23 cellular contexts compared by ENCODE assay signal in genomic region chr12:52427083-52427482, GRCh38. TPM values are rescaled to one million over a fixed set of nuclear protein-coding genes. Genes with fewer than 3 reads are reported as not detected.
DNase-seq lines count a peak whose midpoint lies in the region; ATAC-seq, FAIRE-seq and TF ChIP-seq lines count a peak whose summit lies in the region.
"Had no signal": no experiment of that assay in that cellular context is flagged by ENCODE, and none has a peak within 500 bp of the region (broad histone marks: within the 10 kb centered on the region; RNA-seq: fewer than 3 reads in every experiment).

No MANE protein-coding gene starts in this region.

- no peaks in the 10 kb centered on the region for H3K4me1 Mint-ChIP-seq in MCF 10A (ENCODE audit: insufficient read depth, unreplicated experiment)
- no peaks in the 10 kb centered on the region for H3K4me1 Mint-ChIP-seq in activated CD4-positive, alpha-beta T cell treated with anti-CD3 and anti-CD28 coated beads, Interleukin-2, amount 10 ng/mL, durations not matched to agents 24 days and 14 days

- ATAC-seq in HG02981 (IDR thresholded peaks at IDR 0.05; ENCODE audit: unreplicated experiment) = no peak
- ATAC-seq: A549, HepG2 had no signal

- H3K36me3 Mint-ChIP-seq in MCF 10A (ENCODE audit: insufficient read depth, unreplicated experiment) = no peaks in the 10 kb centered on the region
- no peaks in the 10 kb centered on the region for H3K36me3 Mint-ChIP-seq in activated CD4-positive, alpha-beta T cell treated with anti-CD3 and anti-CD28 coated beads, Interleukin-2, amount 10 ng/mL, durations not matched to agents 24 days and 14 days (ENCODE audit: low read depth)

- BruUV-seq in MCF 10A (replicated peaks; lab: Mats Ljungman, UMichigan) = no TSS peak

- H3K4me3 ChIP-seq in breast epithelium (no peak overlapping the region), bronchial epithelial cell (ENCODE audit: low read depth, low read length) (no peak overlapping the region), keratinocyte (ENCODE audit: control insufficient read depth in 2 of 3, extremely low read depth in 1 of 3, insufficient read depth in 2 of 3, low read depth in 1 of 3, low read length in 3 of 3) (no peak overlapping the region), ascending aorta (no peak overlapping the region)
- H3K4me3 ChIP-seq: A549, GM23248, HAP-1 had no signal

- no peak for TF ChIP-seq POLR2A in breast epithelium (IDR thresholded peaks at IDR 0.05)

- intact Hi-C loops in MCF 10A (cut with micrococcal nuclease) = no loop called here
- intact Hi-C loops in breast epithelium (cut with DNase I; ENCODE audit: low total_unique reads) = no loop called here
- intact Hi-C loops in ascending aorta (cut with DNase I) = no loop called here
- intact Hi-C loops in activated CD4-positive, alpha-beta T cell treated with anti-CD3 and anti-CD28 coated beads, Interleukin-2, amount 10 ng/mL, durations not matched to agents 24 days and 14 days (cut with micrococcal nuclease) = no loop called here

- H3K27me3 ChIP-seq in breast epithelium = no peaks in the 10 kb centered on the region
- H3K27me3 ChIP-seq in bronchial epithelial cell (ENCODE audit: control insufficient read depth, insufficient read depth, low read length) = no peaks in the 10 kb centered on the region
- H3K27me3 ChIP-seq in keratinocyte (ENCODE audit: control insufficient read depth, extremely low read depth, insufficient read depth, low read length) = no peaks in the 10 kb centered on the region
- no peaks in the 10 kb centered on the region for H3K27me3 ChIP-seq in ascending aorta

- no peak overlapping the region for H3K9ac ChIP-seq in keratinocyte (ENCODE audit: control insufficient read depth, extremely low read depth, insufficient read depth, low read length)
- H3K9ac ChIP-seq: GM23248 had no signal

- no peak overlapping the region for H3K4me3 Mint-ChIP-seq in MCF 10A (ENCODE audit: unreplicated experiment)
- H3K4me3 Mint-ChIP-seq in activated CD4-positive, alpha-beta T cell treated with anti-CD3 and anti-CD28 coated beads, Interleukin-2, amount 10 ng/mL, durations not matched to agents 24 days and 14 days = no peak overlapping the region
- H3K4me3 Mint-ChIP-seq: CD4-positive, alpha-beta T cell had no signal

- FAIRE-seq in bronchial epithelial cell (lab: Jason Lieb, UNC) (no peak), keratinocyte (lab: Jason Lieb, UNC) (peak; percentile 76)
- FAIRE-seq: A549, D721Med, G401.6, GM12891, GM19239, HepG2 had no signal

- POLR2A ChIA-PET in MCF 10A (lab: Yijun Ruan, JAX) = interaction anchor here (1.1 to 1.3 kb wide), 3 partner anchors 8 to 93 kb away, joined by 3 to 4 read pairs (median 3); partner anchors contain the start of gene KRT5

- H4K20me1 ChIP-seq in keratinocyte (ENCODE audit: control insufficient read depth, extremely low read depth, insufficient read depth, low read length) = no peaks in the 10 kb centered on the region

- H3K9me3 ChIP-seq in breast epithelium (no peaks in the 10 kb centered on the region), keratinocyte (ENCODE audit: control insufficient read depth, low read depth, low read length) (no peaks in the 10 kb centered on the region), ascending aorta (no peaks in the 10 kb centered on the region)
- H3K9me3 ChIP-seq: A549, Caco-2, HAP-1 had no signal

- CTCF ChIA-PET in MCF 10A (lab: Yijun Ruan, JAX) = interaction anchor here (0.7 to 2.0 kb wide), 4 partner anchors 8 to 269 kb away, joined by 3 to 13 read pairs (median 3); no protein-coding TSS in a partner anchor

- H3K9me3 Mint-ChIP-seq in MCF 10A (ENCODE audit: unreplicated experiment) = no peaks in the 10 kb centered on the region
- H3K9me3 Mint-ChIP-seq in activated CD4-positive, alpha-beta T cell treated with anti-CD3 and anti-CD28 coated beads, Interleukin-2, amount 10 ng/mL, durations not matched to agents 24 days and 14 days = no peaks in the 10 kb centered on the region
- H3K9me3 Mint-ChIP-seq: CD4-positive, alpha-beta T cell had no signal

- no peak overlapping the region for H3K4me2 ChIP-seq in keratinocyte (ENCODE audit: control insufficient read depth, extremely low read depth, insufficient read depth, low read depth, low read length)
- H3K4me2 ChIP-seq: A549 had no signal

- H3K27ac ChIP-seq in breast epithelium = no peak overlapping the region
- H3K27ac ChIP-seq in keratinocyte (ENCODE audit: control insufficient read depth, insufficient read depth, low read length) = no peak overlapping the region
- no peak overlapping the region for H3K27ac ChIP-seq in ascending aorta
- H3K27ac ChIP-seq: 22Rv1, A549, C4-2B, GM23248, HL-60 had no signal

- H3K79me2 ChIP-seq in keratinocyte (ENCODE audit: control insufficient read depth, insufficient read depth, low read length) = no peaks in the 10 kb centered on the region

- H2AFZ ChIP-seq in keratinocyte (ENCODE audit: control insufficient read depth, low read length) = no peak overlapping the region
- H2AFZ ChIP-seq: GM23248 had no signal

- H3K9me1 ChIP-seq in keratinocyte (ENCODE audit: control insufficient read depth, extremely low read depth, insufficient read depth, low read length) = no peaks in the 10 kb centered on the region

- DNase-seq in MCF 10A (ENCODE audit: unreplicated experiment) (peak; percentile 35), breast epithelium (ENCODE audit: low spot score in 2 of 2) (no peak), bronchial epithelial cell (ENCODE audit: low read depth) (peak; percentile 79), keratinocyte (ENCODE audit: low read depth, low spot score) (no peak), ascending aorta (ENCODE audit: low spot score in 2 of 2) (no peak)
- DNase-seq in activated CD4-positive, alpha-beta T cell treated with anti-CD3 and anti-CD28 coated beads, Interleukin-2, amount 10 ng/mL, durations not matched to agents 24 days and 14 days = no peak
- DNase-seq: AML-193; Caco-2; CD4-positive, alpha-beta T cell; GM23248 had no signal

- TF ChIP-seq CTCF in MCF 10A (IDR thresholded peaks at IDR 0.05; ENCODE audit: unreplicated experiment) (no peak), breast epithelium (IDR thresholded peaks at IDR 0.05) (no peak), bronchial epithelial cell (IDR thresholded peaks at IDR 0.05; ENCODE audit: insufficient read depth, low read length, severe bottlenecking) (no peak), keratinocyte (optimal IDR thresholded peaks at IDR 0.05 in 1 of 3, IDR thresholded peaks at IDR 0.05 in 1 of 3, conservative IDR thresholded peaks at IDR 0.05 in 1 of 3; ENCODE audit: extremely low read depth in 1 of 3, insufficient read depth in 2 of 3, low read length in 3 of 3) (no peak), ascending aorta (IDR thresholded peaks at IDR 0.05) (no peak)

- H3K27ac Mint-ChIP-seq in MCF 10A (ENCODE audit: low read depth, unreplicated experiment) = no peak overlapping the region
- H3K27ac Mint-ChIP-seq in activated CD4-positive, alpha-beta T cell treated with anti-CD3 and anti-CD28 coated beads, Interleukin-2, amount 10 ng/mL, durations not matched to agents 24 days and 14 days = no peak overlapping the region
- H3K27ac Mint-ChIP-seq: CD4-positive, alpha-beta T cell had no signal

- dilution Hi-C loops in keratinocyte (cut with MboI; ENCODE audit: extremely low pct_ligation_motif_present, low sequenced_read_pairs) = no loop called here

- no peaks in the 10 kb centered on the region for H3K4me1 ChIP-seq in breast epithelium
- H3K4me1 ChIP-seq in keratinocyte (ENCODE audit: control insufficient read depth, extremely low read depth, insufficient read depth, low read length) = peaks cover 8% of the 10 kb centered on the region
- H3K4me1 ChIP-seq in ascending aorta = no peaks in the 10 kb centered on the region
- H3K4me1 ChIP-seq: A549 had no signal

- H3K27me3 Mint-ChIP-seq in MCF 10A (ENCODE audit: insufficient read depth, unreplicated experiment) = peaks cover 32% of the 10 kb centered on the region
- H3K27me3 Mint-ChIP-seq in activated CD4-positive, alpha-beta T cell treated with anti-CD3 and anti-CD28 coated beads, Interleukin-2, amount 10 ng/mL, durations not matched to agents 24 days and 14 days = peaks cover 12% of the 10 kb centered on the region

- H3K36me3 ChIP-seq in breast epithelium (no peaks in the 10 kb centered on the region), bronchial epithelial cell (ENCODE audit: control insufficient read depth, insufficient read depth, low read length) (no peaks in the 10 kb centered on the region), keratinocyte (ENCODE audit: control insufficient read depth in 2 of 2, extremely low read depth in 1 of 2, insufficient read depth in 2 of 2, low read length in 2 of 2) (peaks cover 0 to 3% of the 10 kb centered on the region in 2 experiments), ascending aorta (no peaks in the 10 kb centered on the region)
- H3K36me3 ChIP-seq: HAP-1 had no signal

RNA-seq across cellular contexts. Expression of gene KRT75, which starts 7.1 kb away (rescaled TPM):
- total RNA-seq in MCF 10A (2022) (not detected in 2 replicates), breast epithelium (not detected), bronchial epithelial cell (1.8 and 7.3 TPM in 2 replicates), ascending aorta (not detected)
- 59.4 to 151 TPM (median 60.5 TPM) in 3 replicates for polyA plus RNA-seq in keratinocyte
- polyA plus RNA-seq in keratinocyte (2011; ENCODE audit: low read depth) = 143 TPM
- polyA plus RNA-seq in keratinocyte (2011; cell fraction: cytosol; rRNA removed) = 91.3 and 121 TPM in 2 replicates
- 151 and 198 TPM in 2 replicates for polyA plus RNA-seq in keratinocyte (2011; cell fraction: nucleus; rRNA removed)
- polyA plus RNA-seq in keratinocyte (2012; ENCODE audit: low replicate concordance) = 57.0 and 152 TPM in 2 replicates
- 77.0 to 171 TPM (median 89.5 TPM) in 3 replicates for polyA minus RNA-seq in keratinocyte
- 144 TPM for polyA minus RNA-seq in keratinocyte (2011; cell fraction: cytosol; rRNA and poly(A)+ RNA removed)
- 87.8 and 113 TPM in 2 replicates for polyA minus RNA-seq in keratinocyte (2011; cell fraction: nucleus; rRNA and poly(A)+ RNA removed)
- not detected in 2 replicates for total RNA-seq in activated CD4-positive, alpha-beta T cell treated with anti-CD3 and anti-CD28 coated beads, Interleukin-2, amount 10 ng/mL, durations not matched to agents 24 days and 14 days
- total RNA-seq: Caco-2; CD4-positive, alpha-beta T cell; GM23248; HepG2 had no signal
- polyA plus RNA-seq: A549, BJ, GM23248, HepG2 had no signal

RNA-seq across cellular contexts. Expression of gene KRT82, which starts 20.9 kb away (rescaled TPM):
- not detected in 2 replicates for total RNA-seq in MCF 10A (2022)
- not detected for total RNA-seq in breast epithelium
- not detected in 2 replicates for total RNA-seq in bronchial epithelial cell
- 0.03 TPM in 1 of 3 replicates, not detected in the others for polyA plus RNA-seq in keratinocyte
- 0.10 TPM for polyA plus RNA-seq in keratinocyte (2011; ENCODE audit: low read depth)
- not detected in 2 replicates for polyA plus RNA-seq in keratinocyte (2011; cell fraction: cytosol; rRNA removed)
- polyA plus RNA-seq in keratinocyte (2011; cell fraction: nucleus; rRNA removed) = not detected in 2 replicates
- 0.25 TPM in 1 of 2 replicates, not detected in the other for polyA plus RNA-seq in keratinocyte (2012; ENCODE audit: low replicate concordance)
- polyA minus RNA-seq in keratinocyte = not detected in 3 replicates
- polyA minus RNA-seq in keratinocyte (2011; cell fraction: cytosol; rRNA and poly(A)+ RNA removed) = not detected
- polyA minus RNA-seq in keratinocyte (2011; cell fraction: nucleus; rRNA and poly(A)+ RNA removed) = not detected in 2 replicates
- total RNA-seq in ascending aorta = not detected
- total RNA-seq in activated CD4-positive, alpha-beta T cell treated with anti-CD3 and anti-CD28 coated beads, Interleukin-2, amount 10 ng/mL, durations not matched to agents 24 days and 14 days = not detected in 2 replicates
- total RNA-seq: Caco-2; CD4-positive, alpha-beta T cell; GM23248; H4; HepG2 had no signal
- polyA plus RNA-seq: A549, BJ, GM23248, HepG2 had no signal

RNA-seq across cellular contexts. Expression of gene KRT6B, which starts 24.9 kb away (rescaled TPM):
- total RNA-seq in MCF 10A (2022) = 2.3 and 3.3 TPM in 2 replicates
- total RNA-seq in breast epithelium = 10 to 100 TPM in 2 of 3 donors, not detected in 1; 42.0 to 69.2 TPM
- total RNA-seq in bronchial epithelial cell = 287 and 1,881 TPM in 2 replicates
- polyA plus RNA-seq in keratinocyte = 1,722 to 4,902 TPM (median 2,016 TPM) in 3 replicates
- 2,938 TPM for polyA plus RNA-seq in keratinocyte (2011; ENCODE audit: low read depth)
- 2,812 and 3,083 TPM in 2 replicates for polyA plus RNA-seq in keratinocyte (2011; cell fraction: cytosol; rRNA removed)
- 2,797 and 2,980 TPM in 2 replicates for polyA plus RNA-seq in keratinocyte (2011; cell fraction: nucleus; rRNA removed)
- 1,858 and 2,565 TPM in 2 replicates for polyA plus RNA-seq in keratinocyte (2012; ENCODE audit: low replicate concordance)
- 2,114 to 3,991 TPM (median 2,742 TPM) in 3 replicates for polyA minus RNA-seq in keratinocyte
- polyA minus RNA-seq in keratinocyte (2011; cell fraction: cytosol; rRNA and poly(A)+ RNA removed) = 3,211 TPM
- polyA minus RNA-seq in keratinocyte (2011; cell fraction: nucleus; rRNA and poly(A)+ RNA removed) = 1,354 and 1,584 TPM in 2 replicates
- total RNA-seq in ascending aorta = 0.32 TPM
- total RNA-seq in activated CD4-positive, alpha-beta T cell treated with anti-CD3 and anti-CD28 coated beads, Interleukin-2, amount 10 ng/mL, durations not matched to agents 24 days and 14 days = not detected in 2 replicates
- total RNA-seq: Caco-2; CD4-positive, alpha-beta T cell; GM23248; H4; HepG2 had no signal
- polyA plus RNA-seq: A549, BJ, GM23248, HepG2 had no signal

RNA-seq across cellular contexts. Expression of gene KRT84, which starts 41.6 kb away (rescaled TPM):
- total RNA-seq in MCF 10A (2022) (not detected in 2 replicates), breast epithelium (not detected), bronchial epithelial cell (not detected in 2 replicates), ascending aorta (not detected)
- 0.05 to 0.13 TPM (median 0.10 TPM) in 3 replicates for polyA plus RNA-seq in keratinocyte
- 0.50 TPM for polyA plus RNA-seq in keratinocyte (2011; ENCODE audit: low read depth)
- polyA plus RNA-seq in keratinocyte (2011; cell fraction: cytosol; rRNA removed) = 0.02 and 0.08 TPM in 2 replicates
- 0.06 and 0.24 TPM in 2 replicates for polyA plus RNA-seq in keratinocyte (2011; cell fraction: nucleus; rRNA removed)
- polyA plus RNA-seq in keratinocyte (2012; ENCODE audit: low replicate concordance) = 0.34 TPM in 1 of 2 replicates, not detected in the other
- 0.20 TPM in 1 of 3 replicates, not detected in the others for polyA minus RNA-seq in keratinocyte
- not detected for polyA minus RNA-seq in keratinocyte (2011; cell fraction: cytosol; rRNA and poly(A)+ RNA removed)
- polyA minus RNA-seq in keratinocyte (2011; cell fraction: nucleus; rRNA and poly(A)+ RNA removed) = 0.21 TPM in 1 of 2 replicates, not detected in the other
- total RNA-seq in activated CD4-positive, alpha-beta T cell treated with anti-CD3 and anti-CD28 coated beads, Interleukin-2, amount 10 ng/mL, durations not matched to agents 24 days and 14 days = not detected in 2 replicates
- total RNA-seq: Caco-2; CD4-positive, alpha-beta T cell; GM23248; H4; HepG2 had no signal
- polyA plus RNA-seq: A549, BJ, GM23248, HepG2 had no signal

RNA-seq across cellular contexts. Expression of gene KRT6C, which starts 46.5 kb away (rescaled TPM):
- total RNA-seq in MCF 10A (2022) (0.19 and 0.44 TPM in 2 replicates), breast epithelium (not detected), bronchial epithelial cell (16.8 and 138 TPM in 2 replicates), ascending aorta (not detected)
- polyA plus RNA-seq in keratinocyte = 203 to 1,358 TPM (median 357 TPM) in 3 replicates
- polyA plus RNA-seq in keratinocyte (2011; ENCODE audit: low read depth) = 180 TPM
- 276 and 391 TPM in 2 replicates for polyA plus RNA-seq in keratinocyte (2011; cell fraction: cytosol; rRNA removed)
- polyA plus RNA-seq in keratinocyte (2011; cell fraction: nucleus; rRNA removed) = 374 and 380 TPM in 2 replicates
- polyA plus RNA-seq in keratinocyte (2012; ENCODE audit: low replicate concordance) = 210 and 280 TPM in 2 replicates
- polyA minus RNA-seq in keratinocyte = 453 to 1,813 TPM (median 710 TPM) in 3 replicates
- polyA minus RNA-seq in keratinocyte (2011; cell fraction: cytosol; rRNA and poly(A)+ RNA removed) = 562 TPM
- polyA minus RNA-seq in keratinocyte (2011; cell fraction: nucleus; rRNA and poly(A)+ RNA removed) = 354 and 380 TPM in 2 replicates
- total RNA-seq in activated CD4-positive, alpha-beta T cell treated with anti-CD3 and anti-CD28 coated beads, Interleukin-2, amount 10 ng/mL, durations not matched to agents 24 days and 14 days = not detected in 2 replicates
- total RNA-seq: Caco-2; CD4-positive, alpha-beta T cell; GM23248; H4; HepG2 had no signal
- polyA plus RNA-seq: A549, BJ, GM23248 had no signal

Comparison
In these comparisons a context has a peak if more than half of its experiments do, and no peak if none do; other contexts are left out.
1. DNase-seq: peak in MCF 10A (single experiment) and bronchial epithelial cell (single experiment); none in breast epithelium (0 of 2), keratinocyte (single experiment), ascending aorta (0 of 2) and activated CD4-positive, alpha-beta T cell treated with anti-CD3 and anti-CD28 coated beads, Interleukin-2, amount 10 ng/mL, durations not matched to agents 24 days and 14 days (single experiment).